31 cellular contexts compared by ENCODE assay signal in the genomic region with DNA sequence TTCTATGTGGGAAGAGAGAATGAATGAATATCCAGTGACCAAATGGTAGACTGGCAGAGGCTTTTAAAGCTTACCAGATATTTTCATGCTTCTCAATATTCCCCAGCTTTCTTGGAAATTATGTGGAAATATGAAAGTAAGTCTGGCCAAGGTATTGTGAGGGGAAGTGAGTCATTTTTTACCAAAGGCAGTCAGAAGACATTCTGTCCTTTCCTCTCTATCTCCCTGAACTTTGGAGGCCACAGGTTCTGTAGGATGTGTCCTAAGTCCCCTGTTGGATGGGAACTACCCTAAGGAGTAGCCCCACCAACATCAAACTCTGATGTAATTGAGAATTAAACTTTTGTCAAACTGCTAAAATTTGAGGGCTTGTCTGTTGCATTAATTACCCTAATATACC.
DNase-seq lines count a peak whose midpoint lies in the region; ATAC-seq and TF ChIP-seq lines count a peak whose summit lies in the region.
"Had no signal": no experiment of that assay in that cellular context is flagged by ENCODE, and none has a peak within 500 bp of the region (broad histone marks: within the 10 kb centered on the region; RNA-seq: fewer than 3 reads in every experiment).

No MANE protein-coding gene starts in this region.

- H2AFZ ChIP-seq in PC-3 (ENCODE audit: low read length): no peak overlapping the region

- H3K9me3 ChIP-seq in A673 (ENCODE audit: low read depth, low read length, poor library complexity, severe bottlenecking) (no peaks in the 10 kb centered on the region), PC-3 (ENCODE audit: low read length) (no peaks in the 10 kb centered on the region)
- H3K9me3 ChIP-seq: A549, lower lobe of right lung had no signal

- no peaks in the 10 kb centered on the region for H4K20me1 ChIP-seq in PC-3 (ENCODE audit: low read length)

- H3K4me3 ChIP-seq in A673 (ENCODE audit: low read depth, low read length, poor library complexity, severe bottlenecking): no peak overlapping the region
- H3K4me3 ChIP-seq in PC-3 (ENCODE audit: low read length): no peak overlapping the region
- H3K4me3 ChIP-seq in epithelial cell of esophagus (ENCODE audit: low read length): no peak overlapping the region
- H3K4me3 ChIP-seq: A549, lower lobe of right lung, skin epidermis had no signal

- ATAC-seq in PC-3 (peak; percentile 50), GM21529 (IDR thresholded peaks at IDR 0.05; ENCODE audit: unreplicated experiment) (no peak)
- ATAC-seq: A549; activated CD8-positive, alpha-beta memory T cell treated with anti-CD3 and anti-CD28 coated beads, Interleukin-2, amount 10 ng/mL, durations not matched to agents 7 days and 5 days; activated T-cell treated with anti-CD3 and anti-CD28 coated beads, Interleukin-2, amount 50 U/mL, for 4 hours; lower lobe of right lung; natural killer cell; SK-N-SH treated with all-trans-retinoic acid at 6 μM for 48 hours; stimulated activated memory B cell treated with anti-CD40 and anti-IgM and Interleukin-4, amounts not matched to agents 10 μg/mL and 1 μg/mL and 100 μg/mL, for 72 hours; T-helper 17 cell had no signal

- TF ChIP-seq CTCF in A673 (conservative IDR thresholded peaks at IDR 0.05; ENCODE audit: low read depth, low read length) (no peak), PC-3 (conservative IDR thresholded peaks at IDR 0.05; ENCODE audit: low read depth, low read length) (no peak), epithelial cell of esophagus (IDR thresholded peaks at IDR 0.05; ENCODE audit: insufficient read depth, low read depth, low read length, missing control alignments) (no peak), GM10266 (IDR thresholded peaks at IDR 0.05; ENCODE audit: control insufficient read depth, insufficient read depth, low read depth, missing control alignments) (no peak)

- intact Hi-C loops in A673 (cut with micrococcal nuclease; ENCODE audit: unreplicated experiment) (no loop called here), PC-3 (cut with micrococcal nuclease) (no loop called here)

- no peak overlapping the region for H3K27ac ChIP-seq in A673 (ENCODE audit: low read depth, low read length, poor library complexity, severe bottlenecking)
- no peak overlapping the region for H3K27ac ChIP-seq in PC-3 (ENCODE audit: low read length)
- H3K27ac ChIP-seq: A549, lower lobe of right lung had no signal

- CTCF ChIA-PET in A673 (lab: Charles Lee) (no interaction called here), PC-3 (lab: Charles Lee) (no interaction called here)

- H3K36me3 ChIP-seq in A673 (ENCODE audit: insufficient read depth, low read length, poor library complexity, severe bottlenecking) (no peaks in the 10 kb centered on the region), PC-3 (ENCODE audit: low read depth, low read length) (no peaks in the 10 kb centered on the region)
- H3K36me3 ChIP-seq: lower lobe of right lung had no signal

- no peaks in the 10 kb centered on the region for H3F3A ChIP-seq in PC-3 (ENCODE audit: low read length, unreplicated experiment)

- POLR2A ChIA-PET in A673 (lab: Charles Lee; ENCODE audit: low non-redundant PET): interaction anchor here (0.6 kb wide), 1 partner anchor 550 kb away, joined by 3 read pairs; no protein-coding TSS in a partner anchor
- POLR2A ChIA-PET in PC-3 (lab: Charles Lee; ENCODE audit: unreplicated experiment): no interaction called here

- H3K79me2 ChIP-seq in PC-3 (ENCODE audit: low read length): no peaks in the 10 kb centered on the region

- no peak overlapping the region for H3K4me2 ChIP-seq in PC-3 (ENCODE audit: low read length)
- H3K4me2 ChIP-seq: A549 had no signal

- H3K4me1 ChIP-seq in A673 (ENCODE audit: insufficient read depth, low read length, poor library complexity, severe bottlenecking): peaks cover 11% of the 10 kb centered on the region
- peaks cover 11% of the 10 kb centered on the region; the same call in 1 of the 2 replicates for H3K4me1 ChIP-seq in PC-3 (ENCODE audit: insufficient read depth, low read length)
- H3K4me1 ChIP-seq: A549, lower lobe of right lung had no signal

- H3K27me3 ChIP-seq in A673 (replicated peaks; ENCODE audit: insufficient read depth, low read depth, low read length, poor library complexity): no peaks in the 10 kb centered on the region
- no peaks in the 10 kb centered on the region for H3K27me3 ChIP-seq in PC-3 (ENCODE audit: low read length)

- H3K9me2 ChIP-seq in PC-3 (replicated peaks; ENCODE audit: low read length): no peaks in the 10 kb centered on the region

- H3K9ac ChIP-seq in PC-3 (ENCODE audit: low read length): no peak overlapping the region

- BruUV-seq in A673 (replicated peaks; lab: Mats Ljungman, UMichigan) (TSS peak; percentile 62), PC-3 (replicated peaks; lab: Mats Ljungman, UMichigan) (no TSS peak)

- DNase-seq in A673 (ENCODE audit: low spot score): no peak
- peak; percentile 15 for DNase-seq in PC-3
- DNase-seq in epithelial cell of esophagus (ENCODE audit: low read depth): peak; percentile 46
- DNase-seq in kidney tubule cell (ENCODE audit: low spot score): peak; percentile 27
- DNase-seq in GM10266 (ENCODE audit: extremely low spot score): no peak
- DNase-seq in stimulated activated naive CD4-positive, alpha-beta T cell treated with Interleukin-2 at 50 U/mL for 16 hours (lab: John Stamatoyannopoulos, UW): no peak
- no peak for DNase-seq in middle frontal gyrus (ENCODE audit: extremely low spot score, low spot score)
- DNase-seq: activated CD4-positive, alpha-beta T cell treated with anti-CD3 and anti-CD28 coated beads, Interleukin-2, amount 50 U/mL, for 4 hours; activated CD8-positive, alpha-beta memory T cell treated with anti-CD3 and anti-CD28 coated beads, Interleukin-2, amount 10 ng/mL, durations not matched to agents 7 days and 5 days; activated gamma-delta T cell treated with Interleukin-2 at 50 U/mL for 16 hours; activated T-cell treated with anti-CD3 and anti-CD28 coated beads, Interleukin-2, amount 50 U/mL, for 4 hours; AML-193; CD4-positive, CD25-positive, alpha-beta regulatory T cell; DND-41; GF-D8; head of caudate nucleus; KBM-7; lower lobe of right lung; natural killer cell; NCI-H1105 treated with DMSO at 0.1 percent for 48 hours; NCI-H187 treated with DMSO at 0.1 percent for 48 hours; NCI-H2171; NCI-H510A treated with DMSO at 0.1 percent for 48 hours; occipital lobe; substantia nigra; T-helper 17 cell had no signal

Comparison
In these comparisons a context has a peak if more than half of its experiments do, and no peak if none do; other contexts are left out.
1. DNase-seq: peak in PC-3 (single experiment), epithelial cell of esophagus (single experiment) and kidney tubule cell (single experiment); none in A673 (single experiment), GM10266 (single experiment), stimulated activated naive CD4-positive, alpha-beta T cell treated with Interleukin-2 at 50 U/mL for 16 hours (single experiment) and middle frontal gyrus (single experiment).